8 cellular contexts compared by ENCODE assay signal in genomic region chr5:140115186-140115500, GRCh38. TPM values are rescaled to one million over a fixed set of nuclear protein-coding genes. Genes with fewer than 3 reads are reported as not detected.
A peak's percentile ranks its signal among the peaks of the same experiment; 100 is the strongest.
DNase-seq lines count a peak whose midpoint lies in the region; ATAC-seq and TF ChIP-seq lines count a peak whose summit lies in the region.

No MANE protein-coding gene starts in this region.

- peaks cover 64% of the 10 kb centered on the region for H3K4me1 Mint-ChIP-seq in activated T-cell treated with anti-CD3 and anti-CD28 coated beads, Interleukin-2, amount 50 U/mL, for 24 hours (ENCODE audit: low read depth)
- peaks cover 64% of the 10 kb centered on the region for H3K4me1 Mint-ChIP-seq in activated naive CD8-positive, alpha-beta T cell treated with anti-CD3 and anti-CD28 coated beads, Interleukin-2, amount 50 U/mL, for 24 hours

- H3K9me3 Mint-ChIP-seq in activated T-cell treated with anti-CD3 and anti-CD28 coated beads, Interleukin-2, amount 50 U/mL, for 24 hours = no peaks in the 10 kb centered on the region
- H3K9me3 Mint-ChIP-seq in activated naive CD8-positive, alpha-beta T cell treated with anti-CD3 and anti-CD28 coated beads, Interleukin-2, amount 50 U/mL, for 24 hours = no peaks in the 10 kb centered on the region

- TF ChIP-seq CTCF in liver (IDR thresholded peaks at IDR 0.05; ENCODE audit: low read depth, low read length, missing input control) (no peak), tibial artery (IDR thresholded peaks at IDR 0.05) (no peak)

- peak overlapping the region; percentile 85 for H3K4me3 Mint-ChIP-seq in activated T-cell treated with anti-CD3 and anti-CD28 coated beads, Interleukin-2, amount 50 U/mL, for 24 hours
- H3K4me3 Mint-ChIP-seq in activated naive CD8-positive, alpha-beta T cell treated with anti-CD3 and anti-CD28 coated beads, Interleukin-2, amount 50 U/mL, for 24 hours = peak overlapping the region; percentile 87

- WGBS in liver = 39% methylated on average over 1 of the region's 1 CpG

- peak overlapping the region; percentile 76 for H3K27ac Mint-ChIP-seq in activated T-cell treated with anti-CD3 and anti-CD28 coated beads, Interleukin-2, amount 50 U/mL, for 24 hours
- H3K27ac Mint-ChIP-seq in activated naive CD8-positive, alpha-beta T cell treated with anti-CD3 and anti-CD28 coated beads, Interleukin-2, amount 50 U/mL, for 24 hours = peak overlapping the region; percentile 86

- H3K36me3 Mint-ChIP-seq in activated T-cell treated with anti-CD3 and anti-CD28 coated beads, Interleukin-2, amount 50 U/mL, for 24 hours (ENCODE audit: low read depth) = peaks cover 14% of the 10 kb centered on the region
- H3K36me3 Mint-ChIP-seq in activated naive CD8-positive, alpha-beta T cell treated with anti-CD3 and anti-CD28 coated beads, Interleukin-2, amount 50 U/mL, for 24 hours (ENCODE audit: low read depth) = peaks cover 3% of the 10 kb centered on the region

- H3K4me3 ChIP-seq in liver (ENCODE audit: low read depth in 1 of 3, low read length in 3 of 3) = peak overlapping the region; percentile 72 to 99 (median 93)
- peak overlapping the region; percentile 70 to 71 for H3K4me3 ChIP-seq in tibial artery

- H3K4me1 ChIP-seq in liver (ENCODE audit: control insufficient read depth in 4 of 4, insufficient read depth in 4 of 4, low read length in 3 of 4) (peaks cover 6 to 55% (median 32%) of the 10 kb centered on the region in 4 donors), tibial artery (peaks cover 0 to 62% (median 47%) of the 10 kb centered on the region in 4 donors)

- H3K9me3 ChIP-seq in liver (ENCODE audit: control insufficient read depth in 4 of 4, low read length in 3 of 4) = no peaks in the 10 kb centered on the region
- H3K9me3 ChIP-seq in tibial artery = no peaks in the 10 kb centered on the region

- H3K9ac ChIP-seq in liver (ENCODE audit: low read depth in 1 of 2, low read length in 2 of 2) = peak overlapping the region in 1 of 2 donors; percentile 77

- H3K27me3 ChIP-seq in liver (ENCODE audit: control insufficient read depth in 4 of 4, insufficient read depth in 4 of 4, low read length in 3 of 4) (no peaks in the 10 kb centered on the region), tibial artery (no peaks in the 10 kb centered on the region)

- peak overlapping the region in 1 of 2 donors; percentile 89 for H3K27ac ChIP-seq in liver (ENCODE audit: low read depth in 1 of 2, low read length in 2 of 2)
- H3K27ac ChIP-seq in tibial artery = peak overlapping the region; percentile 90 to 96

- H3K27me3 Mint-ChIP-seq in activated T-cell treated with anti-CD3 and anti-CD28 coated beads, Interleukin-2, amount 50 U/mL, for 24 hours = peaks cover 4% of the 10 kb centered on the region
- H3K27me3 Mint-ChIP-seq in activated naive CD8-positive, alpha-beta T cell treated with anti-CD3 and anti-CD28 coated beads, Interleukin-2, amount 50 U/mL, for 24 hours = peaks cover 2% of the 10 kb centered on the region

- no peak for DNase-seq in activated T-cell treated with anti-CD3 and anti-CD28 coated beads, Interleukin-2, amount 50 U/mL, for 24 hours
- no peak for DNase-seq in activated T-cell treated with anti-CD3 and anti-CD28 coated beads, Interleukin-2, amount 50 U/mL, for 1 hour
- DNase-seq in activated naive CD8-positive, alpha-beta T cell treated with anti-CD3 and anti-CD28 coated beads, Interleukin-2, amount 50 U/mL, for 24 hours = no peak
- DNase-seq in tibial artery (no peak), NCI-H2081 treated with DMSO at 0.1 percent for 48 hours (lab: John Stamatoyannopoulos, UW) (no peak), COR-L47 (lab: John Stamatoyannopoulos, UW) (no peak), left colon (no peak)

- ATAC-seq in activated naive CD8-positive, alpha-beta T cell treated with anti-CD3 and anti-CD28 coated beads, Interleukin-2, amount 50 U/mL, for 24 hours = no peak
- ATAC-seq in left colon = no peak

- no peaks in the 10 kb centered on the region for H3K36me3 ChIP-seq in liver (ENCODE audit: control insufficient read depth in 4 of 4, insufficient read depth in 3 of 4, low read depth in 1 of 4, low read length in 3 of 4)
- H3K36me3 ChIP-seq in tibial artery = no peaks in the 10 kb centered on the region

- TF ChIP-seq RAD21 in liver (IDR thresholded peaks at IDR 0.05) = no peak

- intact Hi-C loops in tibial artery (cut with DNase I; ENCODE audit: low total_unique reads) (no loop called here), left colon (cut with DNase I, micrococcal nuclease) (no loop called here)

TF ChIP-seq in liver, 16 proteins besides CTCF, POLR2A, EP300 and RAD21:
- TF ChIP-seq YY1 (IDR thresholded peaks at IDR 0.05) (no peak), EGR1 (IDR thresholded peaks at IDR 0.05; ENCODE audit: low read depth in 2 of 2) (no peak), FOXA2 (IDR thresholded peaks at IDR 0.05) (no peak), REST (IDR thresholded peaks at IDR 0.05) (no peak), GABPA (IDR thresholded peaks at IDR 0.05 in 1 of 2, conservative IDR thresholded peaks at IDR 0.05 in 1 of 2) (no peak), RXRA (IDR thresholded peaks at IDR 0.05) (no peak), HNF4G (IDR thresholded peaks at IDR 0.05) (no peak), SP1 (IDR thresholded peaks at IDR 0.05) (no peak), TAF1 (conservative IDR thresholded peaks at IDR 0.05) (no peak), FOXA1 (IDR thresholded peaks at IDR 0.05) (no peak), ZBTB33 (IDR thresholded peaks at IDR 0.05) (no peak)
TF ChIP-seq in liver: peak in this region for 0.

RNA-seq across cellular contexts. Expression of gene PURA, which starts 1.2 kb away (rescaled TPM):
- total RNA-seq in liver = 10 to 100 TPM in 1 of 2 donors, 1 to 10 TPM in 1; 6.9 to 14.7 TPM
- polyA plus RNA-seq in liver = 1 to 10 TPM; 2.8 to 4.3 TPM
- total RNA-seq in left colon = 10 to 100 TPM; 19.5 to 20.0 TPM

RNA-seq across cellular contexts. Expression of gene IGIP, which starts 10.6 kb away (rescaled TPM):
- total RNA-seq in liver = 10 to 100 TPM in 1 of 2 donors, 1 to 10 TPM in 1; 4.1 to 11.8 TPM
- 1 to 10 TPM; 2.3 to 3.3 TPM for polyA plus RNA-seq in liver
- 1 to 10 TPM; 8.6 to 9.3 TPM for total RNA-seq in left colon

RNA-seq across cellular contexts. Expression of gene CYSTM1, which starts 59.8 kb away (rescaled TPM):
- 10 to 100 TPM in 1 of 2 donors, 1 to 10 TPM in 1; 8.1 to 15.6 TPM for total RNA-seq in liver
- 10 to 100 TPM; 31.1 to 45.7 TPM for polyA plus RNA-seq in liver
- total RNA-seq in left colon = 100 to 1,000 TPM; 162 to 163 TPM

Comparison
In these comparisons a context has a peak if more than half of its experiments do, and no peak if none do; other contexts are left out.
1. RNA of gene CYSTM1, which starts 59.8 kb away (total RNA-seq): 162 to 163 TPM in left colon; 8.1 to 15.6 TPM in liver; every median in the first group is over 4 times any median in the second.